ENCODE assay signal across 16 cellular contexts in the genomic region with DNA sequence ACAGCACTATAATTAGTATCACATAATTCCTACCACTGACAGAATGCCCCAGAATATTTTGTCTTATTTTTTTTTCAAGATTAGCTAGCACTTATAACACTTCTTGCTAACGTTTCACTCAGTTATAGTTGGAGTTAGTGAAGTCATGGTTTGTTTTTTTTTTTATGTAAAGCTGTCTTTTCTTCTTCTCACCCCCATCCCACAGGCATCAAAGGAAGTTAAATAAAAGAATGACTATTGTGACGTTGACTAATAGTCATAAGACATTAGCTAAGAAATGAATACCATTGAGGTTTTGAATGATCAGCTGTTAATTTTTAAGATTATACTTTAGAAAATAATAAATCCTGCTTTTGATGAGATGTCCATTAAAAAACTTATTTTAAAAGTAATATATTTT.
DNase-seq lines count a peak whose midpoint lies in the region; TF ChIP-seq lines count a peak whose summit lies in the region.
"Had no signal": no experiment of that assay in that cellular context is flagged by ENCODE, and none has a peak within 500 bp of the region (broad histone marks: within the 10 kb centered on the region; RNA-seq: fewer than 3 reads in every experiment).

No MANE protein-coding gene starts in this region.

- no peak for TF ChIP-seq CTCF in ascending aorta (IDR thresholded peaks at IDR 0.05)

- no peak overlapping the region for H3K4me2 ChIP-seq in skeletal muscle satellite cell (ENCODE audit: low read length)

- H3K9ac ChIP-seq in skeletal muscle satellite cell (ENCODE audit: low read depth, low read length) = peak overlapping the region; percentile 31
- H3K9ac ChIP-seq: GM23248 had no signal

- intact Hi-C loops in ascending aorta (cut with DNase I) (no loop called here), posterior vena cava (cut with DNase I) (no loop called here)

- no peaks in the 10 kb centered on the region for H3K9me3 ChIP-seq in ascending aorta
- H3K9me3 ChIP-seq in skeletal muscle satellite cell (replicated peaks; ENCODE audit: low read length) = no peaks in the 10 kb centered on the region

- peak; percentile 28 for DNase-seq in HCEC 1CT
- DNase-seq in ascending aorta (ENCODE audit: low spot score in 2 of 2) = no peak
- DNase-seq in iris pigment epithelial cell (ENCODE audit: low read depth) = peak; percentile 17
- no peak for DNase-seq in posterior vena cava (ENCODE audit: low spot score)
- DNase-seq in medulla oblongata (ENCODE audit: extremely low spot score) = no peak
- DNase-seq in NCI-H2227 (lab: John Stamatoyannopoulos, UW; ENCODE audit: unreplicated experiment) = no peak
- DNase-seq: CD4-positive, alpha-beta T cell; DMS153; DMS79 treated with DMSO at 0.1 percent for 48 hours; EL; GM23248; HFFc6 had no signal

- H3K36me3 ChIP-seq in ascending aorta (no peaks in the 10 kb centered on the region), skeletal muscle satellite cell (ENCODE audit: insufficient read depth, low read length) (no peaks in the 10 kb centered on the region)

- H3K4me3 ChIP-seq in ascending aorta (no peak overlapping the region), skeletal muscle satellite cell (ENCODE audit: low read length) (no peak overlapping the region)
- H3K4me3 ChIP-seq: GM12878, GM23248 had no signal

- H3K4me1 ChIP-seq in ascending aorta = peaks cover 3 to 12% of the 10 kb centered on the region in 2 donors
- peaks cover 31% of the 10 kb centered on the region for H3K4me1 ChIP-seq in skeletal muscle satellite cell (ENCODE audit: control insufficient read depth, insufficient read depth, low read length)

- peak overlapping the region; percentile 67 to 75 for H3K27ac ChIP-seq in ascending aorta
- H3K27ac ChIP-seq: C4-2B, GM23248, HL-60 had no signal

- H3K27me3 ChIP-seq in ascending aorta (no peaks in the 10 kb centered on the region), skeletal muscle satellite cell (ENCODE audit: control insufficient read depth, insufficient read depth, low read length) (no peaks in the 10 kb centered on the region)

Comparison
In these comparisons a context has a peak if more than half of its experiments do, and no peak if none do; other contexts are left out.
1. DNase-seq: peak in HCEC 1CT (single experiment) and iris pigment epithelial cell (single experiment); none in ascending aorta (0 of 2), posterior vena cava (single experiment), medulla oblongata (single experiment) and NCI-H2227 (single experiment).